ENCODE assay signal across 8 cellular contexts in the genomic region with DNA sequence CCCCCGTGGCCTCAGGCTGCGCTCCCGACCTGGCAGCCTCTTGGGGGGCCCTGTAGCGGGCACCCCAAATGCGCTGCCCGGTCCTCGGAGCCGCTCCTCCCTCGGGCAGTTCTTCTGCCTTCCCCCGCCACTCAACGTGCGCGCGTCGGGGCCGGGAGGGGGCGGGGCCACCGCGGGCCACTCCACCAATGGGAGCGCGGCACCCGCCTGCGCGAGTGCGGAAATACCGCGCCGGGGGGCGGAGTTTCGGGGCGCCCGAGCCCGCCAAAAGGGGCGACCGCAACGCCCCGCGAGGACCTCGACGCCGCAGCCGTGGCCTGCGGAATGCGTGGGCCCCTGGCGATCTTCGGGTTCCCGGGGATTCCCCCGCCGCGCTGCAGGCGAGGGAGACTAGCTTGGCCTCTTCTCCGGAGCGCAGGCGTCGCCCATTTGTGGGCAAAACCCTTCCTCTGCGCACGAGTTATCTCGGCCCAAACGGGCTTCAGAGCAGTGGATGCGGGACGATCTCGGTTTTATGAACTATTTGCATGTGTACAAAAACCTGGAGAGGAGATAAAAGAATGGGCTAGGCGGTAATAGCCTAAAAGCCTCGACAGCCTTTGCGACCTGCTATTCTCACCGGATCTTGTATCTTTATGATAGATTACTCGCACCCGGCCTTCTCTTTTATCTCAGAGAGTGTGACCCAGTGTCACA. TPM values are rescaled to one million over a fixed set of nuclear protein-coding genes. Genes with fewer than 3 reads are reported as not detected.
DNase-seq lines count a peak whose midpoint lies in the region; ATAC-seq and TF ChIP-seq lines count a peak whose summit lies in the region.

A gene with protein sequence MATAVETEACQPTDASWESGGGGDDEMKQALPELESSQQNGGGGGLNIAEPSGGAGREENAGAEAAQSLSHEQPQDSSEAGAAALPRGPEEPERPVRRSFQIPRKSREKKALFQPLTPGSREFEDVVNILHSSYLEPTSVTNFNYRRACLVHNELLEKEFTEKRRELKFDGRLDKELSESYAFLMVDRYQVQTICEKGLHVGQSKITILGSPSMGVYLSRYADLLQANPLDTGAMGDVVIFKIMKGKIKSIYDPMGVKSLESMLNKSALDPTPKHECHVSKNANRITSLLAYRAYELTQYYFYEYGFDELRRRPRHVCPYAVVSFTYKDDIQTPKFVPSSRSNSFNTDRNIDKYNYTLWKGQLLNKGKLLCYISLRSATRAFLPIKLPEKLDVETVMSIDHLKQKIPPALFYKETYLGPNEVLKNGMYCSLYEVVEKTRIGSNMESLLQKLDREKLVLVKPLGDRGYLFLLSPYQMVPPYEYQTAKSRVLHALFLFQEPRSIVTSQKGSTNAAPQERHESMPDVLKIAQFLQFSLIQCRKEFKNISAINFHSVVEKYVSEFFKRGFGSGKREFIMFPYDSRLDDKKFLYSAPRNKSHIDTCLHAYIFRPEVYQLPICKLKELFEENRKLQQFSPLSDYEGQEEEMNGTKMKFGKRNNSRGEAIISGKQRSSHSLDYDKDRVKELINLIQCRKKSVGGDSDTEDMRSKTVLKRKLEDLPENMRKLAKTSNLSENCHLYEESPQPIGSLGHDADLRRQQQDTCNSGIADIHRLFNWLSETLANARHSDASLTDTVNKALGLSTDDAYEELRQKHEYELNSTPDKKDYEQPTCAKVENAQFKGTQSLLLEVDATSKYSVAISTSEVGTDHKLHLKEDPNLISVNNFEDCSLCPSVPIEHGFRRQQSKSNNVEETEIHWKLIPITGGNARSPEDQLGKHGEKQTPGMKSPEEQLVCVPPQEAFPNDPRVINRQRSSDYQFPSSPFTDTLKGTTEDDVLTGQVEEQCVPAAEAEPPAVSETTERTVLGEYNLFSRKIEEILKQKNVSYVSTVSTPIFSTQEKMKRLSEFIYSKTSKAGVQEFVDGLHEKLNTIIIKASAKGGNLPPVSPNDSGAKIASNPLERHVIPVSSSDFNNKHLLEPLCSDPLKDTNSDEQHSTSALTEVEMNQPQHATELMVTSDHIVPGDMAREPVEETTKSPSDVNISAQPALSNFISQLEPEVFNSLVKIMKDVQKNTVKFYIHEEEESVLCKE (N-terminal part only) (minus strand): TSS at position 144 of the 696 bp plus-strand sequence. CDS start 259 bp downstream, outside the sequence.

- H3K36me3 Mint-ChIP-seq in activated naive CD4-positive, alpha-beta T cell treated with anti-CD3 and anti-CD28 coated beads, Interleukin-2, amount 50 U/mL, for 72 hours = peaks cover 27 to 51% of the 10 kb centered on the region in 2 donors

- no peaks in the 10 kb centered on the region for H3K27me3 ChIP-seq in osteoblast (ENCODE audit: insufficient read depth, low read length)

- DNase-seq in EH (ENCODE audit: low read depth) = peak; percentile 78
- peak; percentile 70 for DNase-seq in Jurkat, Clone E6-1 (ENCODE audit: low read depth, low spot score)
- DNase-seq in activated naive CD4-positive, alpha-beta T cell treated with anti-CD3 and anti-CD28 coated beads, Interleukin-2, amount 50 U/mL, for 72 hours (ENCODE audit: low spot score in 2 of 2) = peak; percentile 86 to 89
- DNase-seq in glomerular endothelial cell (ENCODE audit: extremely low read depth, low read depth, low spot score) = no peak
- DNase-seq in osteoblast (ENCODE audit: insufficient read length, low spot score, missing footprints) = peak; percentile 99

- H3K9me3 ChIP-seq in osteoblast (ENCODE audit: low read depth, low read length) = no peaks in the 10 kb centered on the region

- H3K27ac ChIP-seq in osteoblast (ENCODE audit: low read depth, low read length) (peak within 1 kb of the TSS; percentile 90), temporal lobe (ENCODE audit: low read depth, low read length) (peak within 1 kb of the TSS; percentile 86)

- H2AFZ ChIP-seq in osteoblast (ENCODE audit: low read length) = peak within 1 kb of the TSS; percentile 94

- peak within 1 kb of the TSS; percentile 90 to 96 for H3K27ac Mint-ChIP-seq in activated naive CD4-positive, alpha-beta T cell treated with anti-CD3 and anti-CD28 coated beads, Interleukin-2, amount 50 U/mL, for 72 hours

- peaks cover 7% of the 10 kb centered on the region for H3K4me1 ChIP-seq in osteoblast (ENCODE audit: insufficient read depth, low read length)

- ATAC-seq in GM21529 (IDR thresholded peaks at IDR 0.05; ENCODE audit: unreplicated experiment) (peak; percentile 69), SK-N-SH treated with all-trans-retinoic acid at 6 μM for 48 hours (peak; percentile 90)
- peak; percentile 86 to 87 for ATAC-seq in activated naive CD4-positive, alpha-beta T cell treated with anti-CD3 and anti-CD28 coated beads, Interleukin-2, amount 50 U/mL, for 72 hours

- no peak for TF ChIP-seq CTCF in osteoblast (IDR thresholded peaks at IDR 0.05; ENCODE audit: extremely low read depth, low read depth, low read length)

- peak within 1 kb of the TSS; percentile 69 for H3K4me3 ChIP-seq in Jurkat, Clone E6-1 (ENCODE audit: low read length)
- H3K4me3 ChIP-seq in osteoblast (ENCODE audit: insufficient read depth, low read length) = peak within 1 kb of the TSS; percentile 92

- H4K20me1 ChIP-seq in osteoblast (ENCODE audit: insufficient read depth, low read length) = no peaks in the 10 kb centered on the region

- H3K9me3 Mint-ChIP-seq in activated naive CD4-positive, alpha-beta T cell treated with anti-CD3 and anti-CD28 coated beads, Interleukin-2, amount 50 U/mL, for 72 hours = peaks cover 5 to 10% of the 10 kb centered on the region in 2 donors

- H3K36me3 ChIP-seq in osteoblast (ENCODE audit: insufficient read depth, low read length) = no peaks in the 10 kb centered on the region

- peak within 1 kb of the TSS; percentile 87 for H3K4me2 ChIP-seq in osteoblast (ENCODE audit: insufficient read depth, low read length)

- H3K79me2 ChIP-seq in osteoblast (ENCODE audit: insufficient read depth, low read length) = peaks cover 51% of the 10 kb centered on the region

TF ChIP-seq in SK-N-SH treated with all-trans-retinoic acid at 6 μM for 48 hours, 23 proteins besides CTCF, POLR2A, EP300 and RAD21:
- TF ChIP-seq ZNF8 (CRISPR knock-in tag; IDR thresholded peaks at IDR 0.05) (peak; percentile 32; the same call in 1 of the 2 replicates), OSR1 (CRISPR knock-in tag; IDR thresholded peaks at IDR 0.05) (no peak)
- TF ChIP-seq, protein P1, sequence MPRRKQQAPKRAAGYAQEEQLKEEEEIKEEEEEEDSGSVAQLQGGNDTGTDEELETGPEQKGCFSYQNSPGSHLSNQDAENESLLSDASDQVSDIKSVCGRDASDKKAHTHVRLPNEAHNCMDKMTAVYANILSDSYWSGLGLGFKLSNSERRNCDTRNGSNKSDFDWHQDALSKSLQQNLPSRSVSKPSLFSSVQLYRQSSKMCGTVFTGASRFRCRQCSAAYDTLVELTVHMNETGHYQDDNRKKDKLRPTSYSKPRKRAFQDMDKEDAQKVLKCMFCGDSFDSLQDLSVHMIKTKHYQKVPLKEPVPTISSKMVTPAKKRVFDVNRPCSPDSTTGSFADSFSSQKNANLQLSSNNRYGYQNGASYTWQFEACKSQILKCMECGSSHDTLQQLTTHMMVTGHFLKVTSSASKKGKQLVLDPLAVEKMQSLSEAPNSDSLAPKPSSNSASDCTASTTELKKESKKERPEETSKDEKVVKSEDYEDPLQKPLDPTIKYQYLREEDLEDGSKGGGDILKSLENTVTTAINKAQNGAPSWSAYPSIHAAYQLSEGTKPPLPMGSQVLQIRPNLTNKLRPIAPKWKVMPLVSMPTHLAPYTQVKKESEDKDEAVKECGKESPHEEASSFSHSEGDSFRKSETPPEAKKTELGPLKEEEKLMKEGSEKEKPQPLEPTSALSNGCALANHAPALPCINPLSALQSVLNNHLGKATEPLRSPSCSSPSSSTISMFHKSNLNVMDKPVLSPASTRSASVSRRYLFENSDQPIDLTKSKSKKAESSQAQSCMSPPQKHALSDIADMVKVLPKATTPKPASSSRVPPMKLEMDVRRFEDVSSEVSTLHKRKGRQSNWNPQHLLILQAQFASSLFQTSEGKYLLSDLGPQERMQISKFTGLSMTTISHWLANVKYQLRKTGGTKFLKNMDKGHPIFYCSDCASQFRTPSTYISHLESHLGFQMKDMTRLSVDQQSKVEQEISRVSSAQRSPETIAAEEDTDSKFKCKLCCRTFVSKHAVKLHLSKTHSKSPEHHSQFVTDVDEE (CRISPR knock-in tag; IDR thresholded peaks at IDR 0.05) = peak; percentile 56; the same call in 1 of the 2 replicates

RNA-seq across cellular contexts. Expression of the gene that starts here (rescaled TPM):
- polyA plus RNA-seq in Jurkat, Clone E6-1 (2012; ENCODE audit: insufficient read depth, insufficient read length) = 31.6 TPM
- total RNA-seq in activated naive CD4-positive, alpha-beta T cell treated with anti-CD3 and anti-CD28 coated beads, Interleukin-2, amount 50 U/mL, for 72 hours = 10 to 100 TPM; 37.3 to 68.3 TPM
- total RNA-seq in glomerular endothelial cell = 33.1 and 46.3 TPM in 2 replicates
- total RNA-seq in osteoblast = 65.4 and 65.5 TPM in 2 replicates
- total RNA-seq in temporal lobe = 124 TPM
